ENCODE assay signal across 9 cellular contexts in the genomic region with DNA sequence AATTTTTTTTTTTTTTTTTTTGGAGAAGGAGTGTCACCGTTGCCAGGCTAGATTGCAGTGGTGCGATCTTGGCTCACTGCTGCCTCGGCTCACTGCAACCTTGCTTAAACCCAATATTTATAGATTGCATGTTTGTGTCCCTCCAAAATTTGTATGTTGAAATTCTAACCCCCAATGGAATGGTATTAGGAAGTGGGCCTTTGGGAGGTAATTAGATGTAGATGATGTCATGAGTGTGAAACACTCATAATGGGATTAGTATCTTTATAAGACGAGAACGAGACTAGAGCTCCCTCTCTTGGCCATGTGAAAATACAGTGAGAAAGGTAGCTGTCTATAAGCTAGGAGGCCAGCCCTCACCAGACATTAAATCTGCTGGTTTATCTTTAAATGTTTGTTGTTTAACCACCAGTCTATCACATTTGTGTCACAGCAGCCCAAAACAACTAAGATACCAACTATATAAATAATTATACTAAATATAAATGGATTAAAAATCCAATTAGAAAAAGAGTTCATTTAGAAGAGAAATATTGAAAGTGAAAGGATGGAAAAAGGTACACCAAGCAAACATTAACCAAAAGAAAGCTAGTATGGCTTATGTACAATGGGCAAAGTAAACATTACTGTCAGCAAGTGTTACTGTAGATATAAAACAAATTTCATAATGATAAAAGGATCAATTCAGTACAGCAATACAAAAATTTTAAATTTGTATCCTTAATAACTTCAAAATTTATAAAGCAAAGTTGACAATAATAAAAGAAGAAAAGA. TPM values are rescaled to one million over a fixed set of nuclear protein-coding genes. Genes with fewer than 3 reads are reported as not detected.
DNase-seq lines count a peak whose midpoint lies in the region; ATAC-seq, FAIRE-seq and TF ChIP-seq lines count a peak whose summit lies in the region.
"Had no signal": no experiment of that assay in that cellular context is flagged by ENCODE, and none has a peak within 500 bp of the region (broad histone marks: within the 10 kb centered on the region; RNA-seq: fewer than 3 reads in every experiment).

No MANE protein-coding gene starts in this region.

- POLR2A ChIA-PET in HepG2 (lab: Yijun Ruan, JAX): interaction anchor here (1.1 to 2.7 kb wide), 3 partner anchors 9 to 12 kb away, joined by 7 to 34 read pairs (median 30); a partner anchor contains a TSS

- TF ChIP-seq EP300 in HepG2 (IDR thresholded peaks at IDR 0.05; ENCODE audit: low read depth in 2 of 2, low read length in 2 of 2) (no peak), HepG2 (CRISPR knock-in tag; IDR thresholded peaks at IDR 0.05; ENCODE audit: borderline replicate concordance) (no peak)

- peak; percentile 64 for FAIRE-seq in HepG2 (lab: Jason Lieb, UNC)

- H3K36me3 Mint-ChIP-seq in mesothelial cell of epicardium: peaks cover 46% of the 10 kb centered on the region

- no TSS peak for BruUV-seq in HepG2 (replicated peaks; lab: Mats Ljungman, UMichigan)

- H3K27ac Mint-ChIP-seq in mesothelial cell of epicardium: no peak overlapping the region

- H3K4me3 ChIP-seq in Peyer's patch: no peak overlapping the region
- peak overlapping the region in 1 of 3 experiments; percentile 26; a peak in 2 of 6 replicates for H3K4me3 ChIP-seq in HepG2 (replicated peaks in 1 of 3; ENCODE audit: insufficient read depth in 1 of 3, low read depth in 2 of 3, low read length in 3 of 3)

- TF ChIP-seq POLR2A in Peyer's patch (IDR thresholded peaks at IDR 0.05): no peak
- no peak for TF ChIP-seq POLR2A in HepG2 (IDR thresholded peaks at IDR 0.05; ENCODE audit: insufficient read depth in 1 of 2, low read depth in 2 of 2, low read length in 2 of 2)

- H3K4me3 Mint-ChIP-seq in mesothelial cell of epicardium: no peak overlapping the region

- WGBS in HepG2 (ENCODE audit: low lambda C conversion rate): 60% methylated on average over 5 of the region's 5 CpGs

- peaks cover 42% of the 10 kb centered on the region for H3K9me3 Mint-ChIP-seq in mesothelial cell of epicardium

- peaks cover 2% of the 10 kb centered on the region for H3K4me1 Mint-ChIP-seq in mesothelial cell of epicardium

- CTCF ChIA-PET in HepG2 (lab: Yijun Ruan, JAX; ENCODE audit: low intra/inter-chr PET ratio, low total read pairs): interaction anchor here (1.4 kb wide), 1 partner anchor 119 kb away, joined by 4 read pairs; no protein-coding TSS in a partner anchor

- H3K4me2 ChIP-seq in HepG2 (ENCODE audit: low read depth, low read length): peak overlapping the region; percentile 56

- peak; percentile 60 for TF ChIP-seq RAD21 in HepG2 (CRISPR knock-in tag; IDR thresholded peaks at IDR 0.05)

- peaks cover 95% of the 10 kb centered on the region for H3K79me2 ChIP-seq in HepG2 (ENCODE audit: insufficient read depth, low read length)

- H3K9ac ChIP-seq in HepG2 (ENCODE audit: insufficient read depth, low read depth, low read length): no peak overlapping the region

- H3K27me3 ChIP-seq in Peyer's patch (no peaks in the 10 kb centered on the region), HepG2 (ENCODE audit: control insufficient read depth in 1 of 2, insufficient read depth in 2 of 2, low read length in 2 of 2) (no peaks in the 10 kb centered on the region)

- in situ Hi-C loops in HepG2 (cut with HindIII; ENCODE audit: extremely low pct_ligation_motif_present, low pct_unique_long_range_greater_than_20kb): loop anchor here (25.0 kb wide), 1 partner anchor 495 kb away; no protein-coding TSS in a partner anchor

- H3K27me3 Mint-ChIP-seq in mesothelial cell of epicardium (ENCODE audit: low read depth): no peaks in the 10 kb centered on the region

- H3K4me1 ChIP-seq in Peyer's patch: no peaks in the 10 kb centered on the region
- peaks cover 34% of the 10 kb centered on the region for H3K4me1 ChIP-seq in HepG2 (ENCODE audit: insufficient read depth, low read length)

- H3K27ac ChIP-seq in Peyer's patch (no peak overlapping the region), HepG2 (ENCODE audit: extremely low read length, insufficient read depth, low read length) (peak overlapping the region; percentile 40)

- H3K36me3 ChIP-seq in Peyer's patch (no peaks in the 10 kb centered on the region), HepG2 (replicated peaks in 1 of 2; ENCODE audit: control insufficient read depth in 1 of 2, insufficient read depth in 2 of 2, low read length in 2 of 2) (no peaks in the 10 kb centered on the region; a peak in 2 of 5 replicates)

- ATAC-seq in GM19455 (IDR thresholded peaks at IDR 0.05; ENCODE audit: unreplicated experiment): peak; percentile 99
- peak; percentile 98 for ATAC-seq in HG03280 (IDR thresholded peaks at IDR 0.05; ENCODE audit: unreplicated experiment)
- peak; percentile 96 for ATAC-seq in HepG2

- H4K20me1 ChIP-seq in HepG2 (ENCODE audit: insufficient read depth, low read length): peaks cover 27% of the 10 kb centered on the region

- H2AFZ ChIP-seq in HepG2 (ENCODE audit: low read length): no peak overlapping the region

- intact Hi-C loops in HepG2 (cut with micrococcal nuclease; ENCODE audit: unreplicated experiment): loop anchor here (1.0 to 2.0 kb wide), 3 partner anchors 10 to 120 kb away; no protein-coding TSS in a partner anchor

- TF ChIP-seq CTCF in GM10266 (IDR thresholded peaks at IDR 0.05; ENCODE audit: control insufficient read depth, insufficient read depth, low read depth, missing control alignments) (peak; percentile 57), Peyer's patch (IDR thresholded peaks at IDR 0.05) (peak in 4 of 6 experiments; percentile 24 to 42 (median 40)), HepG2 (CRISPR knock-in tag; IDR thresholded peaks at IDR 0.05) (peak; percentile 78), mesothelial cell of epicardium (IDR thresholded peaks at IDR 0.05; ENCODE audit: unreplicated experiment) (no peak)

- DNase-seq in GM10266 (ENCODE audit: extremely low spot score): no peak
- DNase-seq in Peyer's patch: no peak
- peak; percentile 68 for DNase-seq in HepG2 (ENCODE audit: low spot score)
- DNase-seq in mesothelial cell of epicardium (ENCODE audit: low spot score in 2 of 2, unreplicated experiment in 2 of 2): no peak
- no peak for DNase-seq in C1 segment of cervical spinal cord (lab: John Stamatoyannopoulos, UW)
- no peak for DNase-seq in NOMO-1 (lab: John Stamatoyannopoulos, UW; ENCODE audit: unreplicated experiment in 2 of 2)

- H3K9me3 ChIP-seq in Peyer's patch (no peaks in the 10 kb centered on the region), HepG2 (ENCODE audit: low read length) (no peaks in the 10 kb centered on the region)

RNA-seq across cellular contexts. Expression of a gene that starts 9.3 kb away (rescaled TPM):
- total RNA-seq in Peyer's patch: 10 to 100 TPM; 21.8 to 33.8 (median 24.4) TPM
- 101 and 124 TPM in 2 replicates for total RNA-seq in HepG2 (2016; rRNA removed; fragmentation: Illumina TruSeq; extraction: Trizol)
- total RNA-seq in HepG2 (2016; cell fraction: cytosol; rRNA removed; fragmentation: Illumina TruSeq; extraction: Trizol; ENCODE audit: low read depth): 3.7 and 4.9 TPM in 2 replicates
- 101 and 104 TPM in 2 replicates for total RNA-seq in HepG2 (2016; cell fraction: insoluble cytoplasmic fraction; rRNA removed; fragmentation: Illumina TruSeq; extraction: Trizol)
- 19.6 and 22.3 TPM in 2 replicates for total RNA-seq in HepG2 (2016; cell fraction: membrane; rRNA removed; fragmentation: Illumina TruSeq; extraction: Trizol)
- total RNA-seq in HepG2 (2016; cell fraction: nucleus; rRNA removed; fragmentation: Illumina TruSeq; extraction: Trizol): 68.3 and 72.5 TPM in 2 replicates
- polyA plus RNA-seq in HepG2 (2011; rRNA removed): 36.2 and 40.0 TPM in 2 replicates
- polyA plus RNA-seq in HepG2 (2011; cell fraction: cytosol; rRNA removed): 25.8 and 27.9 TPM in 2 replicates
- 28.0 and 33.8 TPM in 2 replicates for polyA plus RNA-seq in HepG2 (2011; cell fraction: nucleus; rRNA removed)
- polyA plus RNA-seq in HepG2 (2012): 62.6 and 65.1 TPM in 2 replicates
- 1.7 and 2.1 TPM in 2 replicates for polyA plus RNA-seq in HepG2 (2016; cell fraction: cytosol; fragmentation: Illumina TruSeq; extraction: Trizol; ENCODE audit: low read depth)
- 67.8 and 76.7 TPM in 2 replicates for polyA plus RNA-seq in HepG2 (2016; cell fraction: insoluble cytoplasmic fraction; fragmentation: Illumina TruSeq; extraction: Trizol; ENCODE audit: low read depth)
- polyA plus RNA-seq in HepG2 (2016; cell fraction: membrane; fragmentation: Illumina TruSeq; extraction: Trizol; ENCODE audit: low read depth): 4.5 and 5.8 TPM in 2 replicates
- 55.2 and 55.9 TPM in 2 replicates for polyA plus RNA-seq in HepG2 (2016; cell fraction: nucleus; fragmentation: Illumina TruSeq; extraction: Trizol; ENCODE audit: insufficient read depth, low read depth)
- 43.9 and 200 TPM in 2 replicates for polyA minus RNA-seq in HepG2 (2011; rRNA and poly(A)+ RNA removed; ENCODE audit: low replicate concordance)
- polyA minus RNA-seq in HepG2 (2011; cell fraction: cytosol; rRNA and poly(A)+ RNA removed): 52.7 and 61.0 TPM in 2 replicates
- 51.2 and 68.0 TPM in 2 replicates for polyA minus RNA-seq in HepG2 (2011; cell fraction: nucleus; rRNA and poly(A)+ RNA removed)
- 101 to 105 TPM (median 103 TPM) in 3 replicates for total RNA-seq in mesothelial cell of epicardium

RNA-seq across cellular contexts. Expression of a gene that starts 42.3 kb away (rescaled TPM):
- total RNA-seq in Peyer's patch (not detected), HepG2 (2016; rRNA removed; fragmentation: Illumina TruSeq; extraction: Trizol) (0.13 TPM in 1 of 2 replicates, not detected in the other), mesothelial cell of epicardium (not detected in 3 replicates)
- not detected in 2 replicates for total RNA-seq in HepG2 (2016; cell fraction: cytosol; rRNA removed; fragmentation: Illumina TruSeq; extraction: Trizol; ENCODE audit: low read depth)
- total RNA-seq in HepG2 (2016; cell fraction: insoluble cytoplasmic fraction; rRNA removed; fragmentation: Illumina TruSeq; extraction: Trizol): 0.13 TPM in 1 of 2 replicates, not detected in the other
- not detected in 2 replicates for total RNA-seq in HepG2 (2016; cell fraction: membrane; rRNA removed; fragmentation: Illumina TruSeq; extraction: Trizol)
- 0.34 and 0.37 TPM in 2 replicates for total RNA-seq in HepG2 (2016; cell fraction: nucleus; rRNA removed; fragmentation: Illumina TruSeq; extraction: Trizol)
- not detected in 2 replicates for polyA plus RNA-seq in HepG2 (2011; rRNA removed)
- not detected in 2 replicates for polyA plus RNA-seq in HepG2 (2011; cell fraction: cytosol; rRNA removed)
- 0.36 and 0.59 TPM in 2 replicates for polyA plus RNA-seq in HepG2 (2011; cell fraction: nucleus; rRNA removed)
- polyA plus RNA-seq in HepG2 (2012): not detected in 2 replicates
- polyA plus RNA-seq in HepG2 (2016; cell fraction: cytosol; fragmentation: Illumina TruSeq; extraction: Trizol; ENCODE audit: low read depth): not detected in 2 replicates
- not detected in 2 replicates for polyA plus RNA-seq in HepG2 (2016; cell fraction: insoluble cytoplasmic fraction; fragmentation: Illumina TruSeq; extraction: Trizol; ENCODE audit: low read depth)
- not detected in 2 replicates for polyA plus RNA-seq in HepG2 (2016; cell fraction: membrane; fragmentation: Illumina TruSeq; extraction: Trizol; ENCODE audit: low read depth)
- not detected in 2 replicates for polyA plus RNA-seq in HepG2 (2016; cell fraction: nucleus; fragmentation: Illumina TruSeq; extraction: Trizol; ENCODE audit: insufficient read depth, low read depth)
- polyA minus RNA-seq in HepG2 (2011; rRNA and poly(A)+ RNA removed; ENCODE audit: low replicate concordance): 4.9 TPM in 1 of 2 replicates, not detected in the other
- not detected in 2 replicates for polyA minus RNA-seq in HepG2 (2011; cell fraction: cytosol; rRNA and poly(A)+ RNA removed)
- polyA minus RNA-seq in HepG2 (2011; cell fraction: nucleus; rRNA and poly(A)+ RNA removed): 2.2 TPM in 2 replicates
- total RNA-seq: activated CD8-positive, alpha-beta memory T cell treated with anti-CD3 and anti-CD28 coated beads for 36 hours had no signal
